8 cellular contexts compared by ENCODE assay signal in genomic region chr7:4882169-4882741, GRCh38. TPM values are rescaled to one million over a fixed set of nuclear protein-coding genes. Genes with fewer than 3 reads are reported as not detected.
DNase-seq lines count a peak whose midpoint lies in the region; ATAC-seq and TF ChIP-seq lines count a peak whose summit lies in the region.

No MANE protein-coding gene starts in this region.

- peak; percentile 81 for DNase-seq in AG08395 (ENCODE audit: low spot score)
- DNase-seq in LHCN-M2 (ENCODE audit: low read depth) = peak; percentile 65
- peak; percentile 88 for DNase-seq in dedifferentiated amniotic fluid mesenchymal stem cell (ENCODE audit: extremely low spot score)
- peak; percentile 66 to 93 for DNase-seq in lower leg skin (ENCODE audit: low spot score in 2 of 2)
- peak; percentile 45 for DNase-seq in superior temporal gyrus (ENCODE audit: extremely low spot score)
- DNase-seq in activated CD4-positive, CD25-positive, alpha-beta regulatory T cell treated with anti-CD3 and anti-CD28 coated beads, Interleukin-2, amount 50 U/mL, for 72 hours = no peak
- no peak for DNase-seq in NCI-H2107 (lab: John Stamatoyannopoulos, UW)

- WGBS in lower leg skin, 2 donors = 9 to 24% methylated on average over 25 of the region's 25 CpGs

- H3K4me3 ChIP-seq in lower leg skin (ENCODE audit: low read depth, poor library complexity, severe bottlenecking) = peak overlapping the region; percentile 43

- no peak for ATAC-seq in GM19328 (IDR thresholded peaks at IDR 0.05; ENCODE audit: unreplicated experiment)

- intact Hi-C loops in lower leg skin (cut with DNase I; ENCODE audit: low total_unique reads) = loop anchor here (10.0 kb wide), 1 partner anchor 77 kb away; no protein-coding TSS in a partner anchor

- no peak for TF ChIP-seq POLR2A in lower leg skin (IDR thresholded peaks at IDR 0.05)

- no peak for TF ChIP-seq CTCF in lower leg skin (IDR thresholded peaks at IDR 0.05)

RNA-seq across cellular contexts. Expression of gene RADIL, which starts 1.3 kb away (rescaled TPM):
- total RNA-seq in LHCN-M2 (2014; rRNA removed) = 2.5 and 3.5 TPM in 2 replicates
- 1.4 TPM for polyA plus RNA-seq in LHCN-M2 (2012)
- total RNA-seq in lower leg skin = 1 to 10 TPM; 1.5 to 2.6 (median 2.1) TPM

RNA-seq across cellular contexts. Expression of gene PAPOLB, which starts 20.4 kb away (rescaled TPM):
- under 0.01 and 0.13 TPM in 2 replicates for total RNA-seq in LHCN-M2 (2014; rRNA removed)
- not detected for polyA plus RNA-seq in LHCN-M2 (2012)
- under 1 TPM in 1 of 4 donors, not detected in 3; 0.08 TPM for total RNA-seq in lower leg skin

Comparison
In these comparisons a context has a peak if more than half of its experiments do, and no peak if none do; other contexts are left out.
1. DNase-seq: peak in AG08395 (single experiment), LHCN-M2 (single experiment), dedifferentiated amniotic fluid mesenchymal stem cell (single experiment), lower leg skin (2 of 2) and superior temporal gyrus (single experiment); none in activated CD4-positive, CD25-positive, alpha-beta regulatory T cell treated with anti-CD3 and anti-CD28 coated beads, Interleukin-2, amount 50 U/mL, for 72 hours (single experiment) and NCI-H2107 (single experiment).